27 cellular contexts compared by ENCODE assay signal in genomic region chr13:75375329-75375728, GRCh38.
A peak's percentile ranks its signal among the peaks of the same experiment; 100 is the strongest.
DNase-seq lines count a peak whose midpoint lies in the region; ATAC-seq, FAIRE-seq and TF ChIP-seq lines count a peak whose summit lies in the region.
"Had no signal": no experiment of that assay in that cellular context is flagged by ENCODE, and none has a peak within 500 bp of the region (broad histone marks: within the 10 kb centered on the region; RNA-seq: fewer than 3 reads in every experiment).

No MANE protein-coding gene starts in this region.

- H3K27me3 ChIP-seq in DOHH2 (ENCODE audit: control insufficient read depth, low read length) = no peaks in the 10 kb centered on the region
- no peaks in the 10 kb centered on the region for H3K27me3 ChIP-seq in GM12878 (replicated peaks in 1 of 2; ENCODE audit: control insufficient read depth in 2 of 2, insufficient read depth in 2 of 2, low read length in 1 of 2)
- no peaks in the 10 kb centered on the region for H3K27me3 ChIP-seq in gastrocnemius medialis
- H3K27me3 ChIP-seq: BE2C, BLaER1 had no signal

- TF ChIP-seq POLR2A in GM12878 (IDR thresholded peaks at IDR 0.05; ENCODE audit: low read depth, low read length) (no peak), gastrocnemius medialis (IDR thresholded peaks at IDR 0.05) (no peak)

- H3K27ac ChIP-seq in DOHH2 (ENCODE audit: low read depth, low read length) (peak overlapping the region; percentile 86), GM12878 (ENCODE audit: control insufficient read depth, insufficient read depth) (no peak overlapping the region), gastrocnemius medialis (peak overlapping the region; percentile 75 to 89 (median 80))
- H3K27ac ChIP-seq: BLaER1 had no signal

- RAD21 ChIA-PET in GM12878 (lab: Charles Lee; ENCODE audit: unreplicated experiment) = interaction anchor here (0.6 to 5.4 kb wide), 9 partner anchors 9 to 175 kb away, joined by 3 to 46 read pairs (median 3); partner anchors contain the start of gene TBC1D4

- peak in 1 of 2 experiments; percentile 14; a peak in 1 of 4 replicates for TF ChIP-seq EP300 in GM12878 (IDR thresholded peaks at IDR 0.05; ENCODE audit: borderline replicate concordance in 1 of 2, control insufficient read depth in 1 of 2, low read depth in 2 of 2, low read length in 2 of 2)

- POLR2A ChIA-PET in GM12878 (lab: Charles Lee) = interaction anchor here (0.6 to 1.2 kb wide), 2 partner anchors 19 to 176 kb away, joined by 3 to 4 read pairs; no protein-coding TSS in a partner anchor

- CTCF ChIA-PET in GM12878 (lab: Yijun Ruan, JAX) = interaction anchor here (1.0 to 6.4 kb wide), 11 partner anchors 8 to 173 kb away, joined by 3 to 47 read pairs (median 5); partner anchors contain the start of gene TBC1D4

- in situ Hi-C loops in GM12878 (cut with MboI) (no loop called here), gastrocnemius medialis (cut with MboI; ENCODE audit: low sequenced_read_pairs in 4 of 4) (loop anchor here in 1 of 4 donors (10.0 kb wide), 1 partner anchor 169 kb away; the partner anchor contains the start of gene UCHL3)

- intact Hi-C loops in GM12878 (cut with micrococcal nuclease; ENCODE audit: unreplicated experiment) = loop anchor here (10.0 kb wide), 1 partner anchor 269 kb away; no protein-coding TSS in a partner anchor
- intact Hi-C loops in gastrocnemius medialis (cut with DNase I; ENCODE audit: low total_unique reads) = no loop called here

- peaks cover 37% of the 10 kb centered on the region for H3F3A ChIP-seq in DOHH2 (ENCODE audit: control insufficient read depth, insufficient read depth)

- H3K4me2 ChIP-seq in DOHH2 (ENCODE audit: low read length) (peak overlapping the region; percentile 71), GM12878 (ENCODE audit: control insufficient read depth, insufficient read depth) (no peak overlapping the region; the same call in 1 of the 2 replicates)
- H3K4me2 ChIP-seq: BLaER1 had no signal

- no peak for TF ChIP-seq CTCF in DOHH2 (IDR thresholded peaks at IDR 0.05; ENCODE audit: low read depth, low read length, poor library complexity, severe bottlenecking)
- no peak for TF ChIP-seq CTCF in GM12878 (IDR thresholded peaks at IDR 0.05 in 2 of 3, conservative IDR thresholded peaks at IDR 0.05 in 1 of 3; ENCODE audit: control insufficient read depth in 2 of 3, extremely low read depth in 1 of 3, insufficient read depth in 1 of 3, low read depth in 3 of 3, low read length in 3 of 3)
- no peak for TF ChIP-seq CTCF in gastrocnemius medialis (IDR thresholded peaks at IDR 0.05 in 4 of 5, conservative IDR thresholded peaks at IDR 0.05 in 1 of 5)

- H3K4me1 ChIP-seq in DOHH2 (ENCODE audit: control insufficient read depth, low read length) (peaks cover 99% of the 10 kb centered on the region), GM12878 (ENCODE audit: control insufficient read depth, insufficient read depth, low read length) (no peaks in the 10 kb centered on the region; the same call in 1 of the 2 replicates), gastrocnemius medialis (peaks cover 68% of the 10 kb centered on the region in 2 donors)

- SMC1A ChIA-PET in GM12878 (lab: Charles Lee; ENCODE audit: uncharacterized antibody, unreplicated experiment) = interaction anchor here (0.5 to 7.3 kb wide), 10 partner anchors 9 to 175 kb away, joined by 3 to 75 read pairs (median 12); partner anchors contain the start of genes COMMD6, TBC1D4 and UCHL3

- no peak for TF ChIP-seq RAD21 in GM12878 (IDR thresholded peaks at IDR 0.05; ENCODE audit: insufficient read depth, low read depth, low read length)

- H3K36me3 ChIP-seq in DOHH2 (ENCODE audit: control insufficient read depth, low read length) (peaks cover 14% of the 10 kb centered on the region), GM12878 (ENCODE audit: control insufficient read depth in 2 of 2, insufficient read depth in 2 of 2, low read length in 1 of 2) (no peaks in the 10 kb centered on the region), gastrocnemius medialis (no peaks in the 10 kb centered on the region)
- H3K36me3 ChIP-seq: BE2C, BLaER1 had no signal

- H3K79me2 ChIP-seq in DOHH2 (ENCODE audit: control insufficient read depth, low read length) (peaks cover 99% of the 10 kb centered on the region), GM12878 (ENCODE audit: control insufficient read depth, insufficient read depth, low read length) (peaks cover 2% of the 10 kb centered on the region)

- no peaks in the 10 kb centered on the region for H3K9me2 ChIP-seq in DOHH2 (replicated peaks; ENCODE audit: control insufficient read depth, low read length)

- FAIRE-seq in GM18507 (lab: Jason Lieb, UNC) (peak; percentile 9), GM12878 (lab: Jason Lieb, UNC) (no peak)
- FAIRE-seq: A204.1, G401.6, GM12891 had no signal

- DNase-seq in GM18507 (ENCODE audit: extremely low spot score, insufficient read length, low read depth) = no peak
- DNase-seq in GM12878 (ENCODE audit: low read depth, low spot score) = no peak
- DNase-seq in gastrocnemius medialis = no peak
- no peak for DNase-seq in NK-92 treated with Interleukin-12 subunit alpha and Interleukin-12 subunit beta, amount 100 ng/mL, for 24 hours (lab: John Stamatoyannopoulos, UW)
- DNase-seq: 8988T; ACHN; BE2C; C1 segment of cervical spinal cord; Calu3; CD4-positive, alpha-beta memory T cell; CD4-positive, CD25-positive, alpha-beta regulatory T cell; CD8-positive, alpha-beta memory T cell; COR-L47; DMS 273 treated with DMSO at 0.1 percent for 48 hours; DMS153; DMS53; DMS79; DND-41; GF-D8 had no signal

- H2AFZ ChIP-seq in GM12878 (ENCODE audit: control insufficient read depth, low read depth, low read length) = no peak overlapping the region

- ATAC-seq in GM12878 (peak; percentile 37), gastrocnemius medialis (no peak), HG03095 (IDR thresholded peaks at IDR 0.05; ENCODE audit: unreplicated experiment) (no peak), GM18520 (IDR thresholded peaks at IDR 0.05; ENCODE audit: unreplicated experiment) (no peak), GM21447 (IDR thresholded peaks at IDR 0.05; ENCODE audit: unreplicated experiment) (no peak)

- H3K9me3 ChIP-seq in DOHH2 (ENCODE audit: control insufficient read depth, insufficient read depth, low read length) (no peaks in the 10 kb centered on the region), GM12878 (replicated peaks; ENCODE audit: control insufficient read depth, insufficient read depth, low read length) (no peaks in the 10 kb centered on the region), gastrocnemius medialis (no peaks in the 10 kb centered on the region)
- H3K9me3 ChIP-seq: BE2C, BLaER1 had no signal

- H3K4me3 ChIP-seq in DOHH2 (ENCODE audit: low read length) = peak overlapping the region; percentile 71
- no peak overlapping the region for H3K4me3 ChIP-seq in GM12878
- H3K4me3 ChIP-seq in gastrocnemius medialis = no peak overlapping the region
- H3K4me3 ChIP-seq: BLaER1 had no signal

- H3K9ac ChIP-seq in GM12878 (ENCODE audit: control insufficient read depth, insufficient read depth, low read length) = no peak overlapping the region
- H3K9ac ChIP-seq: BLaER1 had no signal

- WGBS in GM12878 (ENCODE audit: insufficient coverage, insufficient replicate concordance, low lambda C conversion rate, missing lambda C conversion rate) = 29% methylated on average over 2 of the region's 2 CpGs

- no TSS peak for BruUV-seq in GM12878 (replicated peaks; lab: Mats Ljungman, UMichigan)

- no peaks in the 10 kb centered on the region for H4K20me1 ChIP-seq in DOHH2 (ENCODE audit: control insufficient read depth, insufficient read depth, low read depth, low read length)
- H4K20me1 ChIP-seq in GM12878 (ENCODE audit: control insufficient read depth, insufficient read depth) = no peaks in the 10 kb centered on the region

TF ChIP-seq in GM12878, 131 proteins besides CTCF, POLR2A, EP300 and RAD21 (continues in another document):
- TF ChIP-seq ZNF384 (IDR thresholded peaks at IDR 0.05; ENCODE audit: borderline replicate concordance, low read depth, low read length) (no peak), ESRRA (IDR thresholded peaks at IDR 0.05; ENCODE audit: low read length) (no peak), PBX3 (IDR thresholded peaks at IDR 0.05; ENCODE audit: insufficient replicate concordance, low read depth, low read length) (no peak), E2F4 (IDR thresholded peaks at IDR 0.05; ENCODE audit: low read depth, low read length) (no peak), JUNB (IDR thresholded peaks at IDR 0.05) (peak; percentile 77), TARDBP (IDR thresholded peaks at IDR 0.05; ENCODE audit: borderline replicate concordance) (no peak), DPF2 (IDR thresholded peaks at IDR 0.05) (no peak), TCF7 (IDR thresholded peaks at IDR 0.05; ENCODE audit: borderline replicate concordance) (peak; percentile 77; the same call in 1 of the 2 replicates), MEF2A (IDR thresholded peaks at IDR 0.05; ENCODE audit: insufficient read depth, low read depth, low read length) (peak; percentile 83; the same call in 1 of the 2 replicates), TAF1 (IDR thresholded peaks at IDR 0.05; ENCODE audit: borderline replicate concordance, low read depth, low read length) (no peak)
